Comparison of ENCODE assay signal across 8 cellular contexts in the genomic region with DNA sequence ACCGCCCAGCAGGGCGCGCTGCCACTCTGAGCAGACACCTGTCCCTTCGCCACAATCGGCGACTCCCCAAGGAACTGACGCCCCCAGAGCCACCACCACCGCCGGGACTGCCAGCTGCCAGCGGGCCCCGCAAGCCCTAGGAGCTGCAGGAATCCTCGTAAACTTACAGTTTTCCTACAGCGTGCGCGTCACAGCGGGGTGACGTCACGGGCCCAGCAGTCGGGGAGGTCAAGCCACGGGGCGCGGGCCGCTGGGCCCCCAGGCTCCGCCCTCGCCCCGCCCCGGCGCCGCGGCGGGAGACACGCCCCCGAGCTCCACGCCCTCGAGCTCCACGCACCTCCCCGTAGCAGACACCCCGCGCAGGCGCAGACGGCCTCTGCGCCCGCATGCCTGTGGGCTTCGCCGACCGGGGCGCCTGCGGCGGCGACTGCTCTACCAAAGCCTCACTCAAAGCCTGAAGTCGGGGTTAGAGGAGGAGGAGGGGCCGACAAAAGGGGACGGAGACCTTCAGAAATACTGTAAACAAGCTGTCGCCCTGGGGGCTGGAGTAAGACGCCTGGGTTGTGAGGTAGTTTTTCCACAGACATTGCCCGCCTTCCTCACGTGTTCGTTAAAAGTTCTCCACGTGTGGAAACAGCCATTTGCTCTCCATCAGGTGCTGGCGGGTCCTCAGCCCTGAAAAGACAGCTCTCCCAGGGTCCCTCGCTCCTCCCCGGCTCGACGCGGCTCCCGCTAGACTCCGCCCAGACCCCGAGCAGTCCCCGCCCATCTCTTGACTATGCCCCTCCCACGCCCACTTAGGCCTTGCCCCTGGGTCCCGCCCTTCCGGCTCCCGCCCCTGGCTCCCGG. TPM values are rescaled to one million over a fixed set of nuclear protein-coding genes. Genes with fewer than 3 reads are reported as not detected.
DNase-seq lines count a peak whose midpoint lies in the region; ATAC-seq, FAIRE-seq and TF ChIP-seq lines count a peak whose summit lies in the region.

Gene ZNF438 (minus strand): TSS at position 200 of the 849 bp plus-strand sequence. CDS start 154,831 bp downstream, outside the sequence.

- TF ChIP-seq POLR2A in spleen (IDR thresholded peaks at IDR 0.05), result peak in 2 of 3 donors; percentile 19 to 47

- H3K4me3 ChIP-seq in WI38 (ENCODE audit: low read depth, low read length) (peak within 1 kb of the TSS; percentile 61), bronchial epithelial cell (ENCODE audit: low read depth, low read length) (peak within 1 kb of the TSS; percentile 79), spleen (peak within 1 kb of the TSS; percentile 26 to 72 (median 54))

- no peak for FAIRE-seq in bronchial epithelial cell (lab: Jason Lieb, UNC)

- ATAC-seq in GM18873 (IDR thresholded peaks at IDR 0.05; ENCODE audit: low FRiP score, unreplicated experiment) (peak; percentile 82), HG03135 (IDR thresholded peaks at IDR 0.05; ENCODE audit: unreplicated experiment) (peak; percentile 89)

- H3K27me3 ChIP-seq in bronchial epithelial cell (ENCODE audit: control insufficient read depth, insufficient read depth, low read length) (no peaks in the 10 kb centered on the region), spleen (replicated peaks in 1 of 7) (no peaks in the 10 kb centered on the region)

- TF ChIP-seq CTCF in WI38 (IDR thresholded peaks at IDR 0.05; ENCODE audit: low read depth, low read length), result no peak
- TF ChIP-seq CTCF in bronchial epithelial cell (IDR thresholded peaks at IDR 0.05; ENCODE audit: insufficient read depth, low read length, severe bottlenecking), result peak; percentile 82
- TF ChIP-seq CTCF in spleen (IDR thresholded peaks at IDR 0.05 in 8 of 11, conservative IDR thresholded peaks at IDR 0.05 in 3 of 11), result peak in 9 of 11 experiments; percentile 70 to 91 (median 84)

- H3K27ac ChIP-seq in spleen, result peak within 1 kb of the TSS; percentile 96 to 100 (median 99)

- no peaks in the 10 kb centered on the region for H3K9me3 ChIP-seq in spleen

- intact Hi-C loops in spleen (cut with DNase I; ENCODE audit: low total_unique reads), result no loop called here

- DNase-seq in AG08396 (ENCODE audit: low spot score) (peak; percentile 99), NCI-H2196 treated with DMSO at 0.1 percent for 48 hours (lab: John Stamatoyannopoulos, UW; ENCODE audit: unreplicated experiment) (peak; percentile 81), bronchial epithelial cell (ENCODE audit: low read depth) (peak; percentile 79), inferior parietal cortex (ENCODE audit: extremely low spot score) (peak; percentile 92), spleen (peak; percentile 99)

- H3K4me1 ChIP-seq in spleen, result peaks cover 5 to 51% (median 29%) of the 10 kb centered on the region in 6 donors

- no peaks in the 10 kb centered on the region for H3K36me3 ChIP-seq in bronchial epithelial cell (ENCODE audit: control insufficient read depth, insufficient read depth, low read length)
- no peaks in the 10 kb centered on the region for H3K36me3 ChIP-seq in spleen

- 0 to 1% (median 0%) methylated on average over 45 to 74 of the region's 74 CpGs for WGBS in spleen, 5 donors

RNA-seq across cellular contexts. Expression of gene ZNF438, which starts in this region (rescaled TPM):
- 0.79 and 1.7 TPM in 2 replicates for total RNA-seq in bronchial epithelial cell
- total RNA-seq in spleen, result 10 to 100 TPM; 10.3 to 23.1 (median 16.6) TPM
- 1 to 10 TPM; 4.4 to 7.1 (median 6.2) TPM for polyA plus RNA-seq in spleen

Comparison
In these comparisons a context has a peak if more than half of its experiments do, and no peak if none do; other contexts are left out.
1. Peak in every context shown above with its lines: DNase-seq, ATAC-seq, H3K4me3 ChIP-seq and H3K27ac ChIP-seq.